1 cellular context compared by ENCODE assay signal in the genomic region with DNA sequence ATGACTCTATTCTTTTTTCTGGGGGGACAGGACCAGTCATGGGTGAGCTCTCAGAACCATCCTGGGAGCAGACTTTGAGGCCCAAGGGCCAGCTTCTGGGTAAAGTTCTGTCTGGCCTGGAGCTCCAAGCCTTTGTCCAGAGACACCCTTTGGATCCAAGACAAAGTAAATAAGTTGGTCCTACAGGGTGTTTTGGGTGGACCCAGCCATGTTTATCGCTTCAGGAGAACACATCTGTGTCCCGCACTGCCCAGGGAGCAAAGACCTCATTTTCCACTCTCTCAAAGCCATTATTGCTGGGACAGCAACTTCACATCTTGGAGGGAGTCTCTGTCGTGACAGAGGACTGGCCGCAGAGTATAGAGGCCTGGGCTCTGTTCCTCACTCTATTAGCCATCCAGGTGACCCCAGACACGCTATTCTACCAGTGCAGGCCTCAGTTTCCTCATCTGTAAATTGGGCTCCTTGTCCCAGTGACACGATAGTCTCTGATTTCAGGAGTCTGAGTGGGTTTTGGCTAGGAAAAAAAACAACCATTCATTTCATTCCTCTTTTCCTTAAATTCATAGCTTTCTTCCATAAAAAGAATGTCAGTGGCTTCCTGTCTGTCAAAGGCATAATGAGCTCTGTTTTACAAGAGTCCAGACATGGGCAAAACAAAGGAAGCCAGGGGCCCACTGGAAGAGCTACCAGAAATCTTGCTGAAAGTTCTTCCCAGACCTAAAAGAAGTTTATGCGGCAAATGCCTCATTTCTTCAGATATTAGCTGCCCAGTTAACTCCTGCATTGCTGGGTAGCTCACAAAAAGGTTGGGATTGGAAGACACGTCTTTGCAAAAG.
TF ChIP-seq lines count a peak whose summit lies in the region.

No MANE protein-coding gene starts in this region.

TF ChIP-seq in SK-N-SH treated with all-trans-retinoic acid at 6 μM for 48 hours, 23 proteins besides CTCF, POLR2A, EP300 and RAD21 (continued from another document):
- TF ChIP-seq, protein P1, sequence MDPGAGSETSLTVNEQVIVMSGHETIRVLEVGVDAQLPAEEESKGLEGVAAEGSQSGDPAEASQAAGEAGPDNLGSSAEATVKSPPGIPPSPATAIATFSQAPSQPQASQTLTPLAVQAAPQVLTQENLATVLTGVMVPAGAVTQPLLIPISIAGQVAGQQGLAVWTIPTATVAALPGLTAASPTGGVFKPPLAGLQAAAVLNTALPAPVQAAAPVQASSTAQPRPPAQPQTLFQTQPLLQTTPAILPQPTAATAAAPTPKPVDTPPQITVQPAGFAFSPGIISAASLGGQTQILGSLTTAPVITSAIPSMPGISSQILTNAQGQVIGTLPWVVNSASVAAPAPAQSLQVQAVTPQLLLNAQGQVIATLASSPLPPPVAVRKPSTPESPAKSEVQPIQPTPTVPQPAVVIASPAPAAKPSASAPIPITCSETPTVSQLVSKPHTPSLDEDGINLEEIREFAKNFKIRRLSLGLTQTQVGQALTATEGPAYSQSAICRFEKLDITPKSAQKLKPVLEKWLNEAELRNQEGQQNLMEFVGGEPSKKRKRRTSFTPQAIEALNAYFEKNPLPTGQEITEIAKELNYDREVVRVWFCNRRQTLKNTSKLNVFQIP (CRISPR knock-in tag; IDR thresholded peaks at IDR 0.05; ENCODE audit: borderline replicate concordance, low read depth) = no peak
- TF ChIP-seq PATZ1 (CRISPR knock-in tag; IDR thresholded peaks at IDR 0.05; ENCODE audit: borderline replicate concordance) (no peak), ZFP3 (CRISPR knock-in tag; IDR thresholded peaks at IDR 0.05) (no peak), TOX (CRISPR knock-in tag; IDR thresholded peaks at IDR 0.05; ENCODE audit: borderline replicate concordance) (no peak), ZFP30 (CRISPR knock-in tag; IDR thresholded peaks at IDR 0.05) (no peak), ZC3H10 (CRISPR knock-in tag; IDR thresholded peaks at IDR 0.05) (no peak)
